9 cellular contexts compared by ENCODE assay signal in the genomic region with DNA sequence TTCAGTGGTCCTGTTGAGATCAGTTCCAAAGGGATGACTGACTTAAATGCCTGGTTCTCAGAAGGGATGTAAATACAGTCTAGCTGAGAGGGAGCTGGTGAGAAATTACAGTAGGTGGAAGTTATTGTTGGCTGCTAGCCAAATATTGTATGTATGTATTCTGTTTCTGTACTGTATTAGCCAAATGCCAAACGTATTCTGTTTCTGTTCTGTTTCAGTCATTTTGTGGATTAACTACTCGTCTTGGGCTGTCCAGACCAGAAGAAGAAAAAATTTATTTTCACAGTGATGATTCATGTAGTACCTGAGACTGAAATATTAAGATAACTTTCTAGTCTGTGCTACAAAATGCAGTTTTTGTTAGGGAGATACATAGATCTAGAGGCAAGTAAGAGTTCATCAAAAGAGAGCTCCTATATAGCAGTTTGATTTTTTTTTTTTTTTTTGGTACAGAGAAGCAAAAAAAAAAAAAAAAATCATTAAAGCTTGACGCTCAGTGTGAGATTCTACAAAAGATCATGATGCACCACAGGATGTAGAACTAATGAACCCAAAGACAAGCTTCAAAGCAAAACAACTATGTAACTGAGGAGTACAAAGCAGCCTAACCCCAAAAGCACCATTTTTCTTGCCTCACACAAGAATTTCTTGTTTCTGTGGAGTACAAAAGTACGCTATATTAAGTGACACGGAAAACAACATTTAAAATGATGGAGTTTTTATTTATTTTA. TPM values are rescaled to one million over a fixed set of nuclear protein-coding genes. Genes with fewer than 3 reads are reported as not detected.
DNase-seq lines count a peak whose midpoint lies in the region; ATAC-seq and TF ChIP-seq lines count a peak whose summit lies in the region.
"Had no signal": no experiment of that assay in that cellular context is flagged by ENCODE, and none has a peak within 500 bp of the region (broad histone marks: within the 10 kb centered on the region; RNA-seq: fewer than 3 reads in every experiment).

No MANE protein-coding gene starts in this region.

- no peaks in the 10 kb centered on the region for H3K9me3 ChIP-seq in ascending aorta

- peak overlapping the region; percentile 7 to 65 for H3K4me3 Mint-ChIP-seq in effector memory CD8-positive, alpha-beta T cell
- H3K4me3 Mint-ChIP-seq: mesothelial cell of epicardium had no signal

- no peak for TF ChIP-seq CTCF in ascending aorta (IDR thresholded peaks at IDR 0.05)

- H3K9me3 Mint-ChIP-seq in effector memory CD8-positive, alpha-beta T cell = no peaks in the 10 kb centered on the region

- H3K27me3 Mint-ChIP-seq in effector memory CD8-positive, alpha-beta T cell = no peaks in the 10 kb centered on the region

- peak in 1 of 3 experiments; percentile 13 for DNase-seq in effector memory CD8-positive, alpha-beta T cell
- DNase-seq in occipital lobe (lab: John Stamatoyannopoulos, UW) (no peak), ascending aorta (ENCODE audit: low spot score in 2 of 2) (no peak), GDM1 (lab: John Stamatoyannopoulos, UW) (no peak)
- DNase-seq in stimulated activated CD4-positive, alpha-beta T cell treated with anti-CD3 and anti-CD28 coated beads, Interleukin-1b, Interleukin-23, amount 100 ng/mL, for 48 hours = no peak

- H3K4me3 ChIP-seq in ascending aorta = no peak overlapping the region

- H3K36me3 ChIP-seq in ascending aorta = no peaks in the 10 kb centered on the region

- peak; percentile 62 for ATAC-seq in GM18519 (IDR thresholded peaks at IDR 0.05; ENCODE audit: low FRiP score, unreplicated experiment)
- peak; percentile 54 for ATAC-seq in GM21526 (IDR thresholded peaks at IDR 0.05; ENCODE audit: low FRiP score, unreplicated experiment)
- peak; percentile 45 for ATAC-seq in HG03558 (IDR thresholded peaks at IDR 0.05; ENCODE audit: extremely low read depth, unreplicated experiment)
- ATAC-seq in effector memory CD8-positive, alpha-beta T cell (replicated peaks) = peak; percentile 93

- peaks cover 12 to 36% of the 10 kb centered on the region in 2 donors for H3K4me1 Mint-ChIP-seq in effector memory CD8-positive, alpha-beta T cell (ENCODE audit: low read depth in 2 of 2)

- H3K36me3 Mint-ChIP-seq in effector memory CD8-positive, alpha-beta T cell (ENCODE audit: insufficient read depth) = peaks cover 5% of the 10 kb centered on the region

- no peaks in the 10 kb centered on the region for H3K27me3 ChIP-seq in ascending aorta

- H3K27ac ChIP-seq in ascending aorta = no peak overlapping the region

- no peaks in the 10 kb centered on the region for H3K4me1 ChIP-seq in ascending aorta

- peak overlapping the region in 1 of 2 donors; percentile 59 for H3K27ac Mint-ChIP-seq in effector memory CD8-positive, alpha-beta T cell
- H3K27ac Mint-ChIP-seq: mesothelial cell of epicardium had no signal

- intact Hi-C loops in ascending aorta (cut with DNase I) = no loop called here

RNA-seq across cellular contexts. Expression of a gene that starts 54.8 kb away (rescaled TPM):
- total RNA-seq in occipital lobe = 13.6 TPM
- total RNA-seq in ascending aorta = not detected

Comparison
In these comparisons a context has a peak if more than half of its experiments do, and no peak if none do; other contexts are left out.
1. RNA of a gene that starts 54.8 kb away (total RNA-seq): 13.6 TPM in occipital lobe (single experiment); not detected in ascending aorta (single experiment); every median in the first group is over 10 times any median in the second.
2. Peak in every context shown above with its lines, with median percentiles within 50 percentile points of each other: ATAC-seq.